In genomic region chr22:41834005-41834975, GRCh38 we compare ENCODE assay signal across 8 cellular contexts. TPM values are rescaled to one million over a fixed set of nuclear protein-coding genes. Genes with fewer than 3 reads are reported as not detected.
DNase-seq lines count a peak whose midpoint lies in the region; ATAC-seq, FAIRE-seq and TF ChIP-seq lines count a peak whose summit lies in the region.

No MANE protein-coding gene starts in this region.

- ATAC-seq in HG02759 (IDR thresholded peaks at IDR 0.05; ENCODE audit: unreplicated experiment) = no peak

- no peak for FAIRE-seq in GM19239 (lab: Jason Lieb, UNC)

- H3K4me3 ChIP-seq in GM08714 (ENCODE audit: low read length) = peak overlapping the region; percentile 80
- peak overlapping the region; percentile 70 to 86 for H3K4me3 ChIP-seq in duodenal mucosa (ENCODE audit: low read depth in 1 of 2, low read length in 2 of 2)

- no peak for TF ChIP-seq CTCF in neural crest cell (conservative IDR thresholded peaks at IDR 0.05)

- H3K36me3 ChIP-seq in duodenal mucosa (ENCODE audit: control insufficient read depth in 1 of 2, insufficient read depth in 2 of 2, low read length in 2 of 2) = peaks cover 0 to 14% of the 10 kb centered on the region in 2 donors

- no peaks in the 10 kb centered on the region for H3K9me3 Mint-ChIP-seq in neural crest cell

- DNase-seq in NCI-H748 treated with DMSO at 0.1 percent for 48 hours (lab: John Stamatoyannopoulos, UW) = peak; percentile 8
- DNase-seq in neural crest cell (ENCODE audit: low read depth, low spot score) = no peak
- DNase-seq in DMS153 (lab: John Stamatoyannopoulos, UW) = no peak
- DNase-seq in T-helper 9 cell = no peak
- no peak for DNase-seq in GM19239 (ENCODE audit: insufficient read length, low spot score)

- H3K4me3 Mint-ChIP-seq in neural crest cell = peak overlapping the region; percentile 99

- H3K9me3 ChIP-seq in duodenal mucosa (ENCODE audit: control insufficient read depth in 1 of 2, low read length in 2 of 2) = no peaks in the 10 kb centered on the region

- H3K27me3 ChIP-seq in duodenal mucosa (ENCODE audit: control insufficient read depth in 1 of 2, insufficient read depth in 2 of 2, low read length in 2 of 2) = no peaks in the 10 kb centered on the region

- H3K4me1 Mint-ChIP-seq in neural crest cell = peaks cover 56% of the 10 kb centered on the region

- H3K9ac ChIP-seq in duodenal mucosa (ENCODE audit: low read depth in 1 of 2, low read length in 2 of 2) = peak overlapping the region; percentile 72 to 85

- peaks cover 38% of the 10 kb centered on the region for H3K36me3 Mint-ChIP-seq in neural crest cell (ENCODE audit: low read depth)

- H3K27me3 Mint-ChIP-seq in neural crest cell (ENCODE audit: low read depth) = peaks cover 3% of the 10 kb centered on the region

- H3K27ac ChIP-seq in duodenal mucosa (ENCODE audit: low read depth, low read length) = peak overlapping the region; percentile 91

- peak overlapping the region; percentile 98 for H3K27ac Mint-ChIP-seq in neural crest cell (ENCODE audit: unreplicated experiment)

- H3K4me1 ChIP-seq in duodenal mucosa (ENCODE audit: control insufficient read depth in 1 of 2, insufficient read depth in 2 of 2, low read length in 2 of 2) = peaks cover 8 to 44% of the 10 kb centered on the region in 2 donors

RNA-seq across cellular contexts. Expression of gene SREBF2, which starts 1.4 kb away (rescaled TPM):
- total RNA-seq in neural crest cell = 194 and 209 TPM in 2 replicates

RNA-seq across cellular contexts. Expression of gene CCDC134, which starts 33.8 kb away (rescaled TPM):
- 23.0 and 26.0 TPM in 2 replicates for total RNA-seq in neural crest cell
